ENCODE assay signal across 15 cellular contexts in genomic region chr13:51033431-51034185, GRCh38.
"Had no signal": no experiment of that assay in that cellular context is flagged by ENCODE, and none has a peak within 500 bp of the region (broad histone marks: within the 10 kb centered on the region; RNA-seq: fewer than 3 reads in every experiment).

No MANE protein-coding gene starts in this region.

- DNase-seq: activated CD4-positive, alpha-beta T cell treated with anti-CD3 and anti-CD28 coated beads, Interleukin-2, amount 50 U/mL, for 48 hours; activated naive CD4-positive, alpha-beta T cell treated with Interleukin-2 at 50 U/mL for 16 hours; hippocampal formation; left ventricle myocardium inferior; naive thymus-derived CD8-positive, alpha-beta T cell; nucleus accumbens; stimulated activated CD4-positive, alpha-beta T cell treated with anti-CD3 and anti-CD28 coated beads, Interleukin-4, amount 100 ng/mL, for 1 hour; stimulated activated naive B cell treated with anti-CD40 and anti-IgM and Interleukin-4, amounts not matched to agents 10 μg/mL and 1 μg/mL and 100 μg/mL, for 72 hours; thyroid gland; uterus; WERI-Rb-1 had no signal

- H3K27ac ChIP-seq: left ventricle myocardium inferior, thyroid gland, uterus, WERI-Rb-1 had no signal

- H3K4me1 Mint-ChIP-seq: activated T-helper 17 cell treated with anti-CD3 and anti-CD28 coated beads, Interleukin-2, amount 50 U/mL, for 72 hours; memory B cell; stimulated activated naive B cell treated with anti-CD40 and anti-IgM and Interleukin-4, amounts not matched to agents 10 μg/mL and 1 μg/mL and 100 μg/mL, for 72 hours had no signal

- ATAC-seq: activated T-helper 17 cell treated with anti-CD3 and anti-CD28 coated beads, Interleukin-2, amount 50 U/mL, for 72 hours; esophagus mucosa; naive thymus-derived CD8-positive, alpha-beta T cell; stimulated activated naive B cell treated with anti-CD40 and anti-IgM and Interleukin-4, amounts not matched to agents 10 μg/mL and 1 μg/mL and 100 μg/mL, for 72 hours had no signal

- H3K4me1 ChIP-seq: left ventricle myocardium inferior, thyroid gland, uterus had no signal

- H3K27ac Mint-ChIP-seq: activated T-helper 17 cell treated with anti-CD3 and anti-CD28 coated beads, Interleukin-2, amount 50 U/mL, for 72 hours; memory B cell; naive thymus-derived CD8-positive, alpha-beta T cell; stimulated activated naive B cell treated with anti-CD40 and anti-IgM and Interleukin-4, amounts not matched to agents 10 μg/mL and 1 μg/mL and 100 μg/mL, for 72 hours had no signal

- H3K36me3 ChIP-seq: left ventricle myocardium inferior, thyroid gland, uterus, WERI-Rb-1 had no signal

- H3K27me3 ChIP-seq: thyroid gland, uterus had no signal

- H3K36me3 Mint-ChIP-seq: memory B cell; naive thymus-derived CD8-positive, alpha-beta T cell; stimulated activated naive B cell treated with anti-CD40 and anti-IgM and Interleukin-4, amounts not matched to agents 10 μg/mL and 1 μg/mL and 100 μg/mL, for 72 hours had no signal

- H3K4me3 ChIP-seq: dorsolateral prefrontal cortex, left ventricle myocardium inferior, thyroid gland, uterus had no signal

- H3K9me3 Mint-ChIP-seq: activated T-helper 17 cell treated with anti-CD3 and anti-CD28 coated beads, Interleukin-2, amount 50 U/mL, for 72 hours; memory B cell; naive thymus-derived CD8-positive, alpha-beta T cell; stimulated activated naive B cell treated with anti-CD40 and anti-IgM and Interleukin-4, amounts not matched to agents 10 μg/mL and 1 μg/mL and 100 μg/mL, for 72 hours had no signal

- H3K4me3 Mint-ChIP-seq: activated T-helper 17 cell treated with anti-CD3 and anti-CD28 coated beads, Interleukin-2, amount 50 U/mL, for 72 hours; memory B cell; naive thymus-derived CD8-positive, alpha-beta T cell; stimulated activated naive B cell treated with anti-CD40 and anti-IgM and Interleukin-4, amounts not matched to agents 10 μg/mL and 1 μg/mL and 100 μg/mL, for 72 hours had no signal

- H3K27me3 Mint-ChIP-seq: naive thymus-derived CD8-positive, alpha-beta T cell; stimulated activated naive B cell treated with anti-CD40 and anti-IgM and Interleukin-4, amounts not matched to agents 10 μg/mL and 1 μg/mL and 100 μg/mL, for 72 hours had no signal

- H3K9me3 ChIP-seq: left ventricle myocardium inferior, thyroid gland, uterus had no signal
